Comparison of ENCODE assay signal across 14 cellular contexts in the genomic region with DNA sequence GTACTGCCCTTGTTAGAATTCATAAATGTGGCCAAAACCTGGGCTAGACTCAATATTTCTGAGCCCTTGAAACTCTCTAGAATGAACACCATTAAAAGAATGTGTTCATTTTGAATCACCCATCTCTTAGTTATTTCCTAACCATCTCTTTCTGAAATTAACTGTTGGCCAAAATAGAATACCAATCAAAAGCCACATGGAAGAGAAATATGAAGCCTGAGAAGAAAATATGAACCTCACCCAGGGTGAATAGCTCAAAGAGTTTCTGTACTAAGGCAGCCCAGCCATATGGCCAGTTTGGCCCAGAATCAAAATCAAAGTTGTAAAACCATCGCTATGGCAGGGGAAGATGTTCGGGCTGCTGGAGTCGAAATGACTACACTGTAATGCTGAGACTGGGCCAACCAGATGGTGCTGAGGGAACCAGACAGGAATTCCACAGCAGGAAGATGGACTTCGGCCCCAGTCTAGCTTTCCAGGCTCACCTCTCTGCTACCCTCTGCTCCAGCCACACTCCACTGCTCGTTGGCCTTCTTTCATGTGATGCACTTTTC.
A peak's percentile ranks its signal among the peaks of the same experiment; 100 is the strongest.
DNase-seq lines count a peak whose midpoint lies in the region; ATAC-seq and TF ChIP-seq lines count a peak whose summit lies in the region.
"Had no signal": no experiment of that assay in that cellular context is flagged by ENCODE, and none has a peak within 500 bp of the region (broad histone marks: within the 10 kb centered on the region; RNA-seq: fewer than 3 reads in every experiment).

No MANE protein-coding gene starts in this region.

- H3K9me3 Mint-ChIP-seq in activated CD4-positive, alpha-beta T cell treated with anti-CD3 and anti-CD28 coated beads for 36 hours (ENCODE audit: low read depth): no peaks in the 10 kb centered on the region
- H3K9me3 Mint-ChIP-seq: activated naive CD4-positive, alpha-beta T cell treated with anti-CD3 and anti-CD28 coated beads, Interleukin-2, amount 50 U/mL, for 24 hours had no signal

- TF ChIP-seq CTCF in AG04450 (IDR thresholded peaks at IDR 0.05; ENCODE audit: low read depth, low read length) (no peak), body of pancreas (IDR thresholded peaks at IDR 0.05) (no peak), liver (IDR thresholded peaks at IDR 0.05; ENCODE audit: low read depth, low read length, missing input control) (no peak)

- no peak overlapping the region for H3K4me3 Mint-ChIP-seq in activated CD4-positive, alpha-beta T cell treated with anti-CD3 and anti-CD28 coated beads for 36 hours
- H3K4me3 Mint-ChIP-seq: activated naive CD4-positive, alpha-beta T cell treated with anti-CD3 and anti-CD28 coated beads, Interleukin-2, amount 50 U/mL, for 24 hours; mesothelial cell of epicardium had no signal

- H3K27ac Mint-ChIP-seq in activated CD4-positive, alpha-beta T cell treated with anti-CD3 and anti-CD28 coated beads for 36 hours: no peak overlapping the region
- H3K27ac Mint-ChIP-seq: activated naive CD4-positive, alpha-beta T cell treated with anti-CD3 and anti-CD28 coated beads, Interleukin-2, amount 50 U/mL, for 24 hours; mesothelial cell of epicardium had no signal

- H3K9ac ChIP-seq in liver (ENCODE audit: low read depth in 1 of 2, low read length in 2 of 2): no peak overlapping the region

- H3K36me3 ChIP-seq in body of pancreas (replicated peaks in 1 of 2; ENCODE audit: insufficient read depth in 1 of 2, low read depth in 2 of 2) (no peaks in the 10 kb centered on the region), liver (ENCODE audit: control insufficient read depth in 4 of 4, insufficient read depth in 3 of 4, low read depth in 1 of 4, low read length in 3 of 4) (no peaks in the 10 kb centered on the region)
- H3K36me3 ChIP-seq: BE2C had no signal

- CTCF ChIA-PET in AG04450 (lab: Charles Lee): interaction anchor here (0.5 to 2.3 kb wide), 5 partner anchors 10 to 370 kb away, joined by 3 to 11 read pairs (median 9); no protein-coding TSS in a partner anchor
- CTCF ChIA-PET in activated CD4-positive, alpha-beta T cell treated with anti-CD3 and anti-CD28 coated beads for 36 hours (lab: Charles Lee): no interaction called here

- no peaks in the 10 kb centered on the region for H3K27me3 ChIP-seq in AG04450 (ENCODE audit: control insufficient read depth, insufficient read depth, low read length)
- no peaks in the 10 kb centered on the region for H3K27me3 ChIP-seq in body of pancreas
- H3K27me3 ChIP-seq in liver (ENCODE audit: control insufficient read depth in 4 of 4, insufficient read depth in 4 of 4, low read length in 3 of 4): no peaks in the 10 kb centered on the region
- H3K27me3 ChIP-seq: BE2C had no signal

- peak; percentile 80 for ATAC-seq in body of pancreas
- ATAC-seq in HG03097 (IDR thresholded peaks at IDR 0.05; ENCODE audit: low FRiP score, unreplicated experiment): no peak
- ATAC-seq in activated CD4-positive, alpha-beta T cell treated with anti-CD3 and anti-CD28 coated beads for 36 hours: no peak

- peak overlapping the region; percentile 72 for H3K27ac ChIP-seq in AG04450 (ENCODE audit: low read depth, low read length)
- no peak overlapping the region for H3K27ac ChIP-seq in body of pancreas
- no peak overlapping the region for H3K27ac ChIP-seq in liver (ENCODE audit: low read depth in 1 of 2, low read length in 2 of 2)

- in situ Hi-C loops in ACHN (cut with HindIII; ENCODE audit: low pct_ligation_motif_present, low pct_unique_long_range_greater_than_20kb, low sequenced_read_pairs): no loop called here

- peak; percentile 33 to 53 for TF ChIP-seq RAD21 in liver (IDR thresholded peaks at IDR 0.05)

- H3K4me1 ChIP-seq in body of pancreas (peaks cover 21% of the 10 kb centered on the region), liver (ENCODE audit: control insufficient read depth in 4 of 4, insufficient read depth in 4 of 4, low read length in 3 of 4) (peaks cover 0 to 24% (median 20%) of the 10 kb centered on the region in 4 donors)

- no peaks in the 10 kb centered on the region for H3K36me3 Mint-ChIP-seq in activated CD4-positive, alpha-beta T cell treated with anti-CD3 and anti-CD28 coated beads for 36 hours (ENCODE audit: low read depth)
- H3K36me3 Mint-ChIP-seq: activated naive CD4-positive, alpha-beta T cell treated with anti-CD3 and anti-CD28 coated beads, Interleukin-2, amount 50 U/mL, for 24 hours; mesothelial cell of epicardium had no signal

- H3K9me3 ChIP-seq in AG04450 (ENCODE audit: control insufficient read depth, insufficient read depth, low read length) (no peaks in the 10 kb centered on the region), body of pancreas (no peaks in the 10 kb centered on the region), liver (ENCODE audit: control insufficient read depth in 4 of 4, low read length in 3 of 4) (no peaks in the 10 kb centered on the region)
- H3K9me3 ChIP-seq: BE2C had no signal

- no peak overlapping the region for H3K4me3 ChIP-seq in AG04450 (ENCODE audit: low read depth, low read length)
- no peak overlapping the region for H3K4me3 ChIP-seq in body of pancreas
- H3K4me3 ChIP-seq in liver (ENCODE audit: low read depth in 1 of 3, low read length in 3 of 3): no peak overlapping the region

- intact Hi-C loops in body of pancreas (cut with DNase I): no loop called here
- intact Hi-C loops in activated CD4-positive, alpha-beta T cell treated with anti-CD3 and anti-CD28 coated beads for 36 hours (cut with DNase I, micrococcal nuclease): no loop called here

- TF ChIP-seq POLR2A in body of pancreas (IDR thresholded peaks at IDR 0.05): no peak

- 8 to 17% methylated on average over 5 of the region's 5 CpGs for WGBS in body of pancreas, 2 donors
- 29% methylated on average over 5 of the region's 5 CpGs for WGBS in liver

- peaks cover 3% of the 10 kb centered on the region for H3K27me3 Mint-ChIP-seq in activated CD4-positive, alpha-beta T cell treated with anti-CD3 and anti-CD28 coated beads for 36 hours
- H3K27me3 Mint-ChIP-seq: activated naive CD4-positive, alpha-beta T cell treated with anti-CD3 and anti-CD28 coated beads, Interleukin-2, amount 50 U/mL, for 24 hours had no signal

- DNase-seq in AG04450 (ENCODE audit: low read depth, low spot score): peak; percentile 93
- DNase-seq in HuH-7 (ENCODE audit: low spot score): peak; percentile 48
- DNase-seq in body of pancreas: peak; percentile 46 to 73 (median 66)
- no peak for DNase-seq in ACHN
- DNase-seq in NCI-H1417 (lab: John Stamatoyannopoulos, UW): no peak
- no peak for DNase-seq in activated CD4-positive, alpha-beta T cell treated with anti-CD3 and anti-CD28 coated beads for 36 hours
- DNase-seq: activated CD8-positive, alpha-beta memory T cell treated with anti-CD3 and anti-CD28 coated beads for 24 hours; BE2C; GF-D8; trophoblast cell had no signal

- POLR2A ChIA-PET in AG04450 (lab: Yijun Ruan, JAX): interaction anchor here (0.6 to 1.3 kb wide), 5 partner anchors 12 to 170 kb away, joined by 3 to 10 read pairs (median 4); no protein-coding TSS in a partner anchor
- POLR2A ChIA-PET in activated CD4-positive, alpha-beta T cell treated with anti-CD3 and anti-CD28 coated beads for 36 hours (lab: Charles Lee): no interaction called here

- no peaks in the 10 kb centered on the region for H3K4me1 Mint-ChIP-seq in activated CD4-positive, alpha-beta T cell treated with anti-CD3 and anti-CD28 coated beads for 36 hours
- H3K4me1 Mint-ChIP-seq: activated naive CD4-positive, alpha-beta T cell treated with anti-CD3 and anti-CD28 coated beads, Interleukin-2, amount 50 U/mL, for 24 hours had no signal

TF ChIP-seq in liver, 16 proteins besides CTCF, POLR2A, EP300 and RAD21:
- no peak for TF ChIP-seq JUND (IDR thresholded peaks at IDR 0.05)
- peak; percentile 69 for TF ChIP-seq SP1 (IDR thresholded peaks at IDR 0.05)
- TF ChIP-seq RXRA (IDR thresholded peaks at IDR 0.05): peak; percentile 53 to 60
- TF ChIP-seq HNF4A (conservative IDR thresholded peaks at IDR 0.05): peak; percentile 92 to 94
- peak; percentile 88 for TF ChIP-seq HNF4G (IDR thresholded peaks at IDR 0.05)
- no peak for TF ChIP-seq TAF1 (conservative IDR thresholded peaks at IDR 0.05)
- TF ChIP-seq, protein P1, sequence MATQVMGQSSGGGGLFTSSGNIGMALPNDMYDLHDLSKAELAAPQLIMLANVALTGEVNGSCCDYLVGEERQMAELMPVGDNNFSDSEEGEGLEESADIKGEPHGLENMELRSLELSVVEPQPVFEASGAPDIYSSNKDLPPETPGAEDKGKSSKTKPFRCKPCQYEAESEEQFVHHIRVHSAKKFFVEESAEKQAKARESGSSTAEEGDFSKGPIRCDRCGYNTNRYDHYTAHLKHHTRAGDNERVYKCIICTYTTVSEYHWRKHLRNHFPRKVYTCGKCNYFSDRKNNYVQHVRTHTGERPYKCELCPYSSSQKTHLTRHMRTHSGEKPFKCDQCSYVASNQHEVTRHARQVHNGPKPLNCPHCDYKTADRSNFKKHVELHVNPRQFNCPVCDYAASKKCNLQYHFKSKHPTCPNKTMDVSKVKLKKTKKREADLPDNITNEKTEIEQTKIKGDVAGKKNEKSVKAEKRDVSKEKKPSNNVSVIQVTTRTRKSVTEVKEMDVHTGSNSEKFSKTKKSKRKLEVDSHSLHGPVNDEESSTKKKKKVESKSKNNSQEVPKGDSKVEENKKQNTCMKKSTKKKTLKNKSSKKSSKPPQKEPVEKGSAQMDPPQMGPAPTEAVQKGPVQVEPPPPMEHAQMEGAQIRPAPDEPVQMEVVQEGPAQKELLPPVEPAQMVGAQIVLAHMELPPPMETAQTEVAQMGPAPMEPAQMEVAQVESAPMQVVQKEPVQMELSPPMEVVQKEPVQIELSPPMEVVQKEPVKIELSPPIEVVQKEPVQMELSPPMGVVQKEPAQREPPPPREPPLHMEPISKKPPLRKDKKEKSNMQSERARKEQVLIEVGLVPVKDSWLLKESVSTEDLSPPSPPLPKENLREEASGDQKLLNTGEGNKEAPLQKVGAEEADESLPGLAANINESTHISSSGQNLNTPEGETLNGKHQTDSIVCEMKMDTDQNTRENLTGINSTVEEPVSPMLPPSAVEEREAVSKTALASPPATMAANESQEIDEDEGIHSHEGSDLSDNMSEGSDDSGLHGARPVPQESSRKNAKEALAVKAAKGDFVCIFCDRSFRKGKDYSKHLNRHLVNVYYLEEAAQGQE (IDR thresholded peaks at IDR 0.05): no peak
TF ChIP-seq in liver: peak in this region for 4.

Comparison
In these comparisons a context has a peak if more than half of its experiments do, and no peak if none do; other contexts are left out.
1. DNase-seq: peak in AG04450 (single experiment), HuH-7 (single experiment) and body of pancreas (4 of 4); none in ACHN (single experiment), NCI-H1417 (0 of 3) and activated CD4-positive, alpha-beta T cell treated with anti-CD3 and anti-CD28 coated beads for 36 hours (single experiment).